Comparison of ENCODE assay signal across 8 cellular contexts in genomic region chr18:72544092-72544886, GRCh38. TPM values are rescaled to one million over a fixed set of nuclear protein-coding genes. Genes with fewer than 3 reads are reported as not detected.
DNase-seq lines count a peak whose midpoint lies in the region; ATAC-seq, FAIRE-seq and TF ChIP-seq lines count a peak whose summit lies in the region.

CBLN2 (minus strand) TSS chr18:72544342; CDS start chr18:72542160, 2,182 bp downstream.

- WGBS in HepG2 (ENCODE audit: low lambda C conversion rate) = 7% methylated on average over 22 of the region's 44 CpGs

- POLR2A ChIA-PET in HepG2 (lab: Yijun Ruan, JAX) = no interaction called here

- FAIRE-seq in RCC 7860 (lab: Jason Lieb, UNC) (no peak), HepG2 (lab: Jason Lieb, UNC) (no peak)

- H3K9me3 ChIP-seq in HepG2 (ENCODE audit: low read length) = no peaks in the 10 kb centered on the region

- H3K4me2 ChIP-seq in HepG2 (ENCODE audit: low read depth, low read length) = no peak within 1 kb of the TSS

- TF ChIP-seq RAD21 in HepG2 (CRISPR knock-in tag; IDR thresholded peaks at IDR 0.05) = peak; percentile 85

- no peak within 1 kb of the TSS for H3K4me3 ChIP-seq in HepG2 (replicated peaks in 1 of 3; ENCODE audit: insufficient read depth in 1 of 3, low read depth in 2 of 3, low read length in 3 of 3)

- peaks cover 70% of the 10 kb centered on the region for H3K27me3 Mint-ChIP-seq in stimulated activated naive CD8-positive, alpha-beta T cell treated with anti-CD3 and anti-CD28 coated beads, Interleukin-15, amount 100 ng/mL, for 72 hours

- in situ Hi-C loops in HepG2 (cut with HindIII; ENCODE audit: extremely low pct_ligation_motif_present, low pct_unique_long_range_greater_than_20kb) = loop anchor here (10.0 to 25.0 kb wide), 2 partner anchors 1609 to 1757 kb away; no protein-coding TSS in a partner anchor

- H3K27ac ChIP-seq in HepG2 (ENCODE audit: extremely low read length, insufficient read depth, low read length) = no peak within 1 kb of the TSS

- TF ChIP-seq EP300 in HepG2 (IDR thresholded peaks at IDR 0.05; ENCODE audit: low read depth in 2 of 2, low read length in 2 of 2) = no peak
- no peak for TF ChIP-seq EP300 in HepG2 (CRISPR knock-in tag; IDR thresholded peaks at IDR 0.05; ENCODE audit: borderline replicate concordance)

- ATAC-seq in GM21423 (IDR thresholded peaks at IDR 0.05; ENCODE audit: unreplicated experiment) = peak; percentile 85
- ATAC-seq in HepG2 = peak; percentile 100
- peak; percentile 88 for ATAC-seq in stimulated activated naive CD8-positive, alpha-beta T cell treated with anti-CD3 and anti-CD28 coated beads, Interleukin-15, amount 100 ng/mL, for 72 hours

- intact Hi-C loops in HepG2 (cut with micrococcal nuclease; ENCODE audit: unreplicated experiment) = loop anchor here (2.0 kb wide), 1 partner anchor 1945 kb away; no protein-coding TSS in a partner anchor

- H3K79me2 ChIP-seq in HepG2 (ENCODE audit: insufficient read depth, low read length) = no peaks in the 10 kb centered on the region

- H3K4me3 Mint-ChIP-seq in stimulated activated naive CD8-positive, alpha-beta T cell treated with anti-CD3 and anti-CD28 coated beads, Interleukin-15, amount 100 ng/mL, for 72 hours = peak within 1 kb of the TSS; percentile 66 to 67

- no peak within 1 kb of the TSS for H3K9ac ChIP-seq in HepG2 (ENCODE audit: insufficient read depth, low read depth, low read length)

- H3K27me3 ChIP-seq in HepG2 (ENCODE audit: control insufficient read depth in 1 of 2, insufficient read depth in 2 of 2, low read length in 2 of 2) = peaks cover 1 to 19% of the 10 kb centered on the region in 2 experiments; a peak in 3 of 5 replicates

- BruUV-seq in HepG2 (replicated peaks; lab: Mats Ljungman, UMichigan) = no TSS peak

- no peaks in the 10 kb centered on the region for H4K20me1 ChIP-seq in HepG2 (ENCODE audit: insufficient read depth, low read length)

- no peaks in the 10 kb centered on the region for H3K4me1 ChIP-seq in HepG2 (ENCODE audit: insufficient read depth, low read length)

- no peak for TF ChIP-seq POLR2A in HepG2 (IDR thresholded peaks at IDR 0.05; ENCODE audit: insufficient read depth in 1 of 2, low read depth in 2 of 2, low read length in 2 of 2)

- no peaks in the 10 kb centered on the region for H3K36me3 ChIP-seq in HepG2 (replicated peaks in 1 of 2; ENCODE audit: control insufficient read depth in 1 of 2, insufficient read depth in 2 of 2, low read length in 2 of 2)

- H3K27ac Mint-ChIP-seq in stimulated activated naive CD8-positive, alpha-beta T cell treated with anti-CD3 and anti-CD28 coated beads, Interleukin-15, amount 100 ng/mL, for 72 hours = no peak within 1 kb of the TSS

- no peaks in the 10 kb centered on the region for H3K9me3 Mint-ChIP-seq in stimulated activated naive CD8-positive, alpha-beta T cell treated with anti-CD3 and anti-CD28 coated beads, Interleukin-15, amount 100 ng/mL, for 72 hours

- no peak within 1 kb of the TSS for H2AFZ ChIP-seq in HepG2 (ENCODE audit: low read length)

- CTCF ChIA-PET in HepG2 (lab: Yijun Ruan, JAX; ENCODE audit: low intra/inter-chr PET ratio, low total read pairs) = interaction anchor here (0.8 to 1.5 kb wide), 3 partner anchors 1612 to 1945 kb away, joined by 3 to 8 read pairs (median 3); no protein-coding TSS in a partner anchor

- DNase-seq in GDM1 (lab: John Stamatoyannopoulos, UW) (peak; percentile 50), HT1080 (ENCODE audit: low read depth) (peak; percentile 66), RCC 7860 (ENCODE audit: low spot score) (peak; percentile 34), cerebellum (ENCODE audit: low spot score) (peak; percentile 13), HepG2 (ENCODE audit: low spot score) (peak; percentile 23), MV-4-11 (lab: John Stamatoyannopoulos, UW) (no peak)
- DNase-seq in stimulated activated naive CD8-positive, alpha-beta T cell treated with anti-CD3 and anti-CD28 coated beads, Interleukin-15, amount 100 ng/mL, for 72 hours = peak; percentile 57 to 63

- peak; percentile 88 for TF ChIP-seq CTCF in HepG2 (CRISPR knock-in tag; IDR thresholded peaks at IDR 0.05)

- peaks cover 23% of the 10 kb centered on the region for H3K4me1 Mint-ChIP-seq in stimulated activated naive CD8-positive, alpha-beta T cell treated with anti-CD3 and anti-CD28 coated beads, Interleukin-15, amount 100 ng/mL, for 72 hours

TF ChIP-seq in HepG2, 621 proteins besides CTCF, POLR2A, EP300 and RAD21 (continues in another document):
- TF ChIP-seq RXRA (CRISPR knock-in tag; IDR thresholded peaks at IDR 0.05) (no peak), ZNF768 (CRISPR knock-in tag; IDR thresholded peaks at IDR 0.05) (peak; percentile 35; the same call in 1 of the 2 replicates), MYPOP (CRISPR knock-in tag; IDR thresholded peaks at IDR 0.05) (peak; percentile 98), KDM2A (CRISPR knock-in tag; IDR thresholded peaks at IDR 0.05; ENCODE audit: borderline replicate concordance, low read depth) (peak; percentile 72; the same call in 1 of the 2 replicates), ZNF607 (CRISPR knock-in tag; IDR thresholded peaks at IDR 0.05; ENCODE audit: borderline replicate concordance) (no peak), ZNF790 (CRISPR knock-in tag; IDR thresholded peaks at IDR 0.05; ENCODE audit: borderline replicate concordance) (no peak), KLF16 (CRISPR knock-in tag; IDR thresholded peaks at IDR 0.05) (0 out of 4 replicates have a peak, but pooled peaks of 1 of the 2 experiments have one; percentile 25), PRDM10 (CRISPR knock-in tag; IDR thresholded peaks at IDR 0.05; ENCODE audit: low read depth) (peak; percentile 59; the same call in 1 of the 2 replicates)

RNA-seq across cellular contexts. Expression of gene CBLN2, which starts in this region (rescaled TPM):
- total RNA-seq in HT1080 (2014; rRNA removed; shearing (Covaris generic)) = not detected in 2 replicates
- 0.05 and 0.23 TPM in 2 replicates for polyA plus RNA-seq in HT1080 (2015; cell fraction: cytosol; rRNA removed)
- 0.07 and 0.27 TPM in 2 replicates for polyA plus RNA-seq in HT1080 (2015; cell fraction: nucleus; rRNA removed)
- total RNA-seq in cerebellum = 42.6 TPM
- total RNA-seq in HepG2 (2016; rRNA removed; fragmentation: Illumina TruSeq; extraction: Trizol) = not detected in 2 replicates
- not detected in 2 replicates for total RNA-seq in HepG2 (2016; cell fraction: cytosol; rRNA removed; fragmentation: Illumina TruSeq; extraction: Trizol; ENCODE audit: low read depth)
- total RNA-seq in HepG2 (2016; cell fraction: insoluble cytoplasmic fraction; rRNA removed; fragmentation: Illumina TruSeq; extraction: Trizol) = not detected in 2 replicates
- not detected in 2 replicates for total RNA-seq in HepG2 (2016; cell fraction: membrane; rRNA removed; fragmentation: Illumina TruSeq; extraction: Trizol)
- not detected in 2 replicates for total RNA-seq in HepG2 (2016; cell fraction: nucleus; rRNA removed; fragmentation: Illumina TruSeq; extraction: Trizol)
- not detected in 2 replicates for polyA plus RNA-seq in HepG2 (2011; rRNA removed)
- polyA plus RNA-seq in HepG2 (2011; cell fraction: cytosol; rRNA removed) = not detected in 2 replicates
- not detected in 2 replicates for polyA plus RNA-seq in HepG2 (2011; cell fraction: nucleus; rRNA removed)
- not detected in 2 replicates for polyA plus RNA-seq in HepG2 (2012)
- not detected in 2 replicates for polyA plus RNA-seq in HepG2 (2016; cell fraction: cytosol; fragmentation: Illumina TruSeq; extraction: Trizol; ENCODE audit: low read depth)
- polyA plus RNA-seq in HepG2 (2016; cell fraction: insoluble cytoplasmic fraction; fragmentation: Illumina TruSeq; extraction: Trizol; ENCODE audit: low read depth) = not detected in 2 replicates
- polyA plus RNA-seq in HepG2 (2016; cell fraction: membrane; fragmentation: Illumina TruSeq; extraction: Trizol; ENCODE audit: low read depth) = not detected in 2 replicates
- not detected in 2 replicates for polyA plus RNA-seq in HepG2 (2016; cell fraction: nucleus; fragmentation: Illumina TruSeq; extraction: Trizol; ENCODE audit: insufficient read depth, low read depth)
- not detected in 2 replicates for polyA minus RNA-seq in HepG2 (2011; rRNA and poly(A)+ RNA removed; ENCODE audit: low replicate concordance)
- not detected in 2 replicates for polyA minus RNA-seq in HepG2 (2011; cell fraction: cytosol; rRNA and poly(A)+ RNA removed)
- polyA minus RNA-seq in HepG2 (2011; cell fraction: nucleus; rRNA and poly(A)+ RNA removed) = not detected in 2 replicates

Comparison
In these comparisons a context has a peak if more than half of its experiments do, and no peak if none do; other contexts are left out.
1. RNA of gene CBLN2 (total RNA-seq): 42.6 TPM in cerebellum (single experiment); not detected in HT1080 and not detected in HepG2; every median in the first group is over 10 times any median in the second.
2. Peak in DNase-seq in HT1080; RNA of the gene not detected or under 1 TPM.
3. Peak in DNase-seq and ATAC-seq in HepG2; RNA of the gene not detected or under 1 TPM.
4. Peak in every context shown above with its lines, with median percentiles within 50 percentile points of each other: ATAC-seq.